Comparison of ENCODE assay signal across 1 cellular context in genomic region chr17:66508896-66509843, GRCh38.
A peak's percentile ranks its signal among the peaks of the same experiment; 100 is the strongest.
TF ChIP-seq lines count a peak whose summit lies in the region.

No MANE protein-coding gene starts in this region.

TF ChIP-seq in HEK293, 187 proteins besides CTCF, POLR2A, EP300 and RAD21 (continued from another document and continues in another):
- TF ChIP-seq ZSCAN4 (tag by site-specific recombination; IDR thresholded peaks at IDR 0.05) (peak; percentile 92), IKZF3 (tag by site-specific recombination; IDR thresholded peaks at IDR 0.05) (peak; percentile 62; the same call in 1 of the 2 replicates), OSR2 (tag by site-specific recombination; IDR thresholded peaks at IDR 0.05) (peak; percentile 82), KLF10 (tag by site-specific recombination; IDR thresholded peaks at IDR 0.05) (peak; percentile 67), ZBTB7A (tag by site-specific recombination; IDR thresholded peaks at IDR 0.05; ENCODE audit: low read depth) (no peak), ZNF155 (tag by site-specific recombination; IDR thresholded peaks at IDR 0.05) (0 out of 2 replicates have a peak, but pooled peaks have one; percentile 79), ZBTB8A (tag by site-specific recombination; IDR thresholded peaks at IDR 0.05) (peak; percentile 32; the same call in 1 of the 2 replicates), ZNF426 (tag by site-specific recombination; IDR thresholded peaks at IDR 0.05) (no peak), ZSCAN16 (tag by site-specific recombination; IDR thresholded peaks at IDR 0.05) (no peak), ZNF596 (tag by site-specific recombination; IDR thresholded peaks at IDR 0.05) (no peak), ZNF26 (tag by site-specific recombination; IDR thresholded peaks at IDR 0.05) (no peak), ZNF658 (tag by site-specific recombination; IDR thresholded peaks at IDR 0.05) (no peak), REST (tag by site-specific recombination; IDR thresholded peaks at IDR 0.05) (0 out of 2 replicates have a peak, but pooled peaks have one; percentile 30), ZNF549 (tag by site-specific recombination; IDR thresholded peaks at IDR 0.05) (no peak), ZNF24 (tag by site-specific recombination; IDR thresholded peaks at IDR 0.05) (no peak; the same call in 1 of the 2 replicates), ZNF133 (tag by site-specific recombination; IDR thresholded peaks at IDR 0.05) (0 out of 2 replicates have a peak, but pooled peaks have one; percentile 55), ZBTB17 (tag by site-specific recombination; IDR thresholded peaks at IDR 0.05) (peak; percentile 38; the same call in 1 of the 2 replicates), ZNF266 (tag by site-specific recombination; IDR thresholded peaks at IDR 0.05; ENCODE audit: low read depth) (no peak), ZNF791 (tag by site-specific recombination; IDR thresholded peaks at IDR 0.05) (no peak), ZNF548 (tag by site-specific recombination; IDR thresholded peaks at IDR 0.05) (no peak), BCL11A (tag by site-specific recombination; IDR thresholded peaks at IDR 0.05; ENCODE audit: low read depth) (no peak), PBX3 (CRISPR knock-in tag; IDR thresholded peaks at IDR 0.05) (no peak), ZNF23 (tag by site-specific recombination; IDR thresholded peaks at IDR 0.05; ENCODE audit: borderline replicate concordance) (no peak), PRDM10 (tag by site-specific recombination; IDR thresholded peaks at IDR 0.05) (peak; percentile 94), ZNF274 (IDR thresholded peaks at IDR 0.05; ENCODE audit: low read length) (no peak), ZNF274 (tag by site-specific recombination; IDR thresholded peaks at IDR 0.05; ENCODE audit: borderline replicate concordance) (no peak), ZNF792 (tag by site-specific recombination; IDR thresholded peaks at IDR 0.05) (peak; percentile 36; the same call in 1 of the 2 replicates), KLF7 (tag by site-specific recombination; IDR thresholded peaks at IDR 0.05; ENCODE audit: borderline replicate concordance) (peak; percentile 62; the same call in 1 of the 2 replicates), SALL2 (tag by site-specific recombination; IDR thresholded peaks at IDR 0.05; ENCODE audit: borderline replicate concordance) (no peak), ZBTB1 (tag by site-specific recombination; IDR thresholded peaks at IDR 0.05) (0 out of 2 replicates have a peak, but pooled peaks have one; percentile 17), ZNF518A (tag by site-specific recombination; conservative IDR thresholded peaks at IDR 0.05; ENCODE audit: low read depth) (no peak), ZNF777 (tag by site-specific recombination; IDR thresholded peaks at IDR 0.05; ENCODE audit: borderline replicate concordance) (no peak), ZNF488 (tag by site-specific recombination; IDR thresholded peaks at IDR 0.05) (0 out of 2 replicates have a peak, but pooled peaks have one; percentile 22), ZNF169 (tag by site-specific recombination; IDR thresholded peaks at IDR 0.05) (0 out of 2 replicates have a peak, but pooled peaks have one; percentile 21), ZNF571 (tag by site-specific recombination; IDR thresholded peaks at IDR 0.05) (no peak), ZNF366 (tag by site-specific recombination; conservative IDR thresholded peaks at IDR 0.05) (peak; percentile 78), ZNF350 (tag by site-specific recombination; IDR thresholded peaks at IDR 0.05) (no peak), EGR2 (tag by site-specific recombination; IDR thresholded peaks at IDR 0.05; ENCODE audit: low read depth) (no peak), ZEB2 (tag by site-specific recombination; IDR thresholded peaks at IDR 0.05) (peak; percentile 13), ZNF513 (tag by site-specific recombination; IDR thresholded peaks at IDR 0.05) (no peak), ZNF610 (tag by site-specific recombination; IDR thresholded peaks at IDR 0.05; ENCODE audit: borderline replicate concordance) (peak; percentile 24; the same call in 1 of the 2 replicates)
